Comparison of ENCODE assay signal across 20 cellular contexts in genomic region chr17:72926171-72926570, GRCh38.
DNase-seq lines count a peak whose midpoint lies in the region; ATAC-seq, FAIRE-seq and TF ChIP-seq lines count a peak whose summit lies in the region.
"Had no signal": no experiment of that assay in that cellular context is flagged by ENCODE, and none has a peak within 500 bp of the region (broad histone marks: within the 10 kb centered on the region; RNA-seq: fewer than 3 reads in every experiment).

No MANE protein-coding gene starts in this region.

- no peak for TF ChIP-seq POLR2A in HCT116 (IDR thresholded peaks at IDR 0.05; ENCODE audit: borderline replicate concordance, extremely low read depth, insufficient read depth, insufficient read length)

- H3K9me3 ChIP-seq in HCT116 (ENCODE audit: control insufficient read depth in 1 of 2, insufficient read depth in 1 of 2, low read depth in 1 of 2, low read length in 2 of 2) (no peaks in the 10 kb centered on the region), astrocyte (ENCODE audit: insufficient read depth, low read depth, low read length) (no peaks in the 10 kb centered on the region), A673 (ENCODE audit: low read depth, low read length, poor library complexity, severe bottlenecking) (no peaks in the 10 kb centered on the region)

- no peak for FAIRE-seq in astrocyte (lab: Jason Lieb, UNC)
- FAIRE-seq: A204.1 had no signal

- no peak overlapping the region for H3K9ac ChIP-seq in HCT116 (ENCODE audit: low read length)
- no peak overlapping the region for H3K9ac ChIP-seq in astrocyte (ENCODE audit: low read length)
- H3K9ac ChIP-seq: KMS-11 had no signal

- peak overlapping the region; percentile 28 for H3K27ac Mint-ChIP-seq in astrocyte (ENCODE audit: unreplicated experiment)

- H3K4me3 Mint-ChIP-seq in astrocyte (ENCODE audit: unreplicated experiment) = no peak overlapping the region
- H3K4me3 Mint-ChIP-seq: CD4-positive, CD25-positive, alpha-beta regulatory T cell had no signal

- POLR2A ChIA-PET in HCT116 (lab: Charles Lee) (no interaction called here), A673 (lab: Charles Lee; ENCODE audit: low non-redundant PET) (no interaction called here)

- intact Hi-C loops in HCT116 (cut with micrococcal nuclease) = no loop called here
- intact Hi-C loops in A673 (cut with micrococcal nuclease; ENCODE audit: unreplicated experiment) = no loop called here

- H4K20me1 ChIP-seq in HCT116 (ENCODE audit: insufficient read depth) (no peaks in the 10 kb centered on the region), astrocyte (ENCODE audit: insufficient read depth, low read length) (no peaks in the 10 kb centered on the region)

- no peaks in the 10 kb centered on the region for H3K9me3 Mint-ChIP-seq in astrocyte (ENCODE audit: unreplicated experiment)
- H3K9me3 Mint-ChIP-seq: CD4-positive, CD25-positive, alpha-beta regulatory T cell had no signal

- TF ChIP-seq CTCF in HCT116 (IDR thresholded peaks at IDR 0.05 in 2 of 3, conservative IDR thresholded peaks at IDR 0.05 in 1 of 3; ENCODE audit: borderline replicate concordance in 1 of 3, insufficient read depth in 1 of 3, low read depth in 2 of 3, low read length in 2 of 3) (no peak), astrocyte (IDR thresholded peaks at IDR 0.05; ENCODE audit: insufficient read depth, low read depth, low read length) (no peak), A673 (conservative IDR thresholded peaks at IDR 0.05; ENCODE audit: low read depth, low read length) (no peak)

- H3K9me2 ChIP-seq in HCT116 (ENCODE audit: insufficient read depth) = no peaks in the 10 kb centered on the region

- H3K79me2 ChIP-seq in HCT116 (ENCODE audit: insufficient read depth, low read length) (no peaks in the 10 kb centered on the region), astrocyte (ENCODE audit: insufficient read depth, low read length) (no peaks in the 10 kb centered on the region)

- ATAC-seq in HCT116 = no peak
- ATAC-seq in GM21786 (IDR thresholded peaks at IDR 0.05; ENCODE audit: unreplicated experiment) = no peak
- ATAC-seq: GM12878 had no signal

- H3K27me3 ChIP-seq in HCT116 (ENCODE audit: insufficient read depth, low read length) = no peaks in the 10 kb centered on the region
- H3K27me3 ChIP-seq in astrocyte (ENCODE audit: insufficient read depth, low read length) = no peaks in the 10 kb centered on the region
- H3K27me3 ChIP-seq in A673 (replicated peaks; ENCODE audit: insufficient read depth, low read depth, low read length, poor library complexity) = no peaks in the 10 kb centered on the region

- H3K36me3 Mint-ChIP-seq in astrocyte (ENCODE audit: low read depth, unreplicated experiment) = peaks cover 5% of the 10 kb centered on the region

- RAD21 ChIA-PET in HCT116 (lab: Charles Lee; ENCODE audit: low non-redundant PET in 1 of 2, low total read pairs in 2 of 2, uncharacterized antibody in 2 of 2, unreplicated experiment in 2 of 2) = no interaction called here

- no peaks in the 10 kb centered on the region for H3K36me3 ChIP-seq in HCT116 (ENCODE audit: control insufficient read depth in 1 of 2, insufficient read depth in 2 of 2, low read length in 2 of 2)
- H3K36me3 ChIP-seq in astrocyte (ENCODE audit: insufficient read depth, low read length) = no peaks in the 10 kb centered on the region
- no peaks in the 10 kb centered on the region for H3K36me3 ChIP-seq in A673 (ENCODE audit: insufficient read depth, low read length, poor library complexity, severe bottlenecking)

- peaks cover 0 to 10% of the 10 kb centered on the region in 2 experiments; a peak in 2 of 4 replicates for H3K4me1 ChIP-seq in HCT116 (ENCODE audit: control insufficient read depth in 1 of 2, insufficient read depth in 2 of 2, low read length in 2 of 2)
- H3K4me1 ChIP-seq in astrocyte (ENCODE audit: insufficient read depth, low read length) = no peaks in the 10 kb centered on the region
- peaks cover 7% of the 10 kb centered on the region for H3K4me1 ChIP-seq in A673 (ENCODE audit: insufficient read depth, low read length, poor library complexity, severe bottlenecking)

- H3K4me2 ChIP-seq in HCT116 (ENCODE audit: low read length) (no peak overlapping the region), astrocyte (ENCODE audit: low read length) (no peak overlapping the region)
- H3K4me2 ChIP-seq: KMS-11 had no signal

- H3K4me3 ChIP-seq in HCT116 (replicated peaks in 1 of 2; ENCODE audit: low read depth in 1 of 2, low read length in 2 of 2) = no peak overlapping the region
- H3K4me3 ChIP-seq in astrocyte (ENCODE audit: insufficient read depth, low read depth, low read length) = no peak overlapping the region
- H3K4me3 ChIP-seq in A673 (ENCODE audit: low read depth, low read length, poor library complexity, severe bottlenecking) = no peak overlapping the region
- H3K4me3 ChIP-seq: GM12878, SK-N-MC had no signal

- peaks cover 17% of the 10 kb centered on the region for H3K4me1 Mint-ChIP-seq in astrocyte (ENCODE audit: low read depth, unreplicated experiment)

- H2AFZ ChIP-seq in HCT116 (ENCODE audit: low read depth, low read length, poor library complexity, severe bottlenecking) = no peak overlapping the region
- no peak overlapping the region for H2AFZ ChIP-seq in astrocyte (ENCODE audit: low read depth, low read length)

- BruUV-seq in HCT116 (replicated peaks; lab: Mats Ljungman, UMichigan) (TSS peak; percentile 22), A673 (replicated peaks; lab: Mats Ljungman, UMichigan) (no TSS peak)

- no peak overlapping the region for H3K27ac ChIP-seq in HCT116 (ENCODE audit: low read depth, low read length)
- no peak overlapping the region for H3K27ac ChIP-seq in astrocyte (ENCODE audit: low read depth, low read length)
- H3K27ac ChIP-seq in A673 (ENCODE audit: low read depth, low read length, poor library complexity, severe bottlenecking) = no peak overlapping the region
- H3K27ac ChIP-seq: KMS-11, SK-N-MC had no signal

- no peak for DNase-seq in HCT116 (ENCODE audit: low read depth, low spot score)
- peak; percentile 8 for DNase-seq in astrocyte (ENCODE audit: low read depth)
- peak; percentile 9 for DNase-seq in hepatic stellate cell (ENCODE audit: low spot score)
- DNase-seq in stromal cell of bone marrow (ENCODE audit: low read depth) = peak; percentile 2
- DNase-seq in mesenteric fat pad (ENCODE audit: low spot score) = no peak
- DNase-seq in A673 (ENCODE audit: low spot score) = no peak
- DNase-seq: CD4-positive, CD25-positive, alpha-beta regulatory T cell; H7; NCI-H1694 treated with DMSO at 0.1 percent for 48 hours; NCI-H2081 treated with DMSO at 0.1 percent for 48 hours; NCI-H2171 treated with DMSO at 0.1 percent for 48 hours; NCI-H446; NCI-H526 treated with DMSO at 0.1 percent for 48 hours; RPMI8226; SHP77 treated with DMSO at 0.1 percent for 48 hours had no signal

- H3K27me3 Mint-ChIP-seq in astrocyte (ENCODE audit: low read depth, unreplicated experiment) = no peaks in the 10 kb centered on the region
- H3K27me3 Mint-ChIP-seq: CD4-positive, CD25-positive, alpha-beta regulatory T cell had no signal

- CTCF ChIA-PET in HCT116 (lab: Charles Lee) = no interaction called here
- CTCF ChIA-PET in A673 (lab: Charles Lee) = no interaction called here

- no peak for TF ChIP-seq RAD21 in HCT116 (IDR thresholded peaks at IDR 0.05; ENCODE audit: low read depth)

TF ChIP-seq in HCT116, 20 proteins besides CTCF, POLR2A, EP300 and RAD21:
- TF ChIP-seq REST (IDR thresholded peaks at IDR 0.05; ENCODE audit: low read depth) (no peak), EGR1 (IDR thresholded peaks at IDR 0.05; ENCODE audit: low read depth) (no peak), ZFX (IDR thresholded peaks at IDR 0.05) (no peak)

Comparison
In these comparisons a context has a peak if more than half of its experiments do, and no peak if none do; other contexts are left out.
1. DNase-seq: peak in astrocyte (single experiment), hepatic stellate cell (single experiment) and stromal cell of bone marrow (single experiment); none in HCT116 (single experiment), mesenteric fat pad (single experiment) and A673 (single experiment).